Comparison of ENCODE assay signal across 31 cellular contexts in the genomic region with DNA sequence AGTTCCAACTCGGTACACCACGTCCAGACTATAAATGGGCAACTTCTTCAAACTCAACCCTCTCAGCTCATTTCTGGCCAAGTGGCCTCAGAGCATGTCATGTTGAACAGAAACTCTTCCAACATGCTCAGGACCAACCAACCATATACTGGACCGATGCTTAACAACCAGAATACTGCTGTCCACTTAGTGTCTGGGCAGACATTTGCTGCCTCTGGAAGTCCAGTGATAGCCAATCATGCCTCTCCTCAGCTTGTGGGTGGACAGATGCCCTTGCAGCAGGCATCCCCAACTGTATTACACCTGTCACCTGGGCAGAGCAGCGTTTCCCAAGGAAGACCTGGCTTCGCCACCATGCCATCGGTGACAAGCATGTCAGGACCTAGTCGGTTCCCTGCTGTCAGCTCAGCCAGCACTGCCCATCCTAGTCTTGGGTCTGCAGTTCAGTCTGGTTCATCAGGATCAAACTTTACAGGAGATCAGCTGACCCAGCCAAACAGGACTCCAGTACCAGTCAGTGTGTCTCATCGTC.
"Had no signal": no experiment of that assay in that cellular context is flagged by ENCODE, and none has a peak within 500 bp of the region (broad histone marks: within the 10 kb centered on the region; RNA-seq: fewer than 3 reads in every experiment).

No MANE protein-coding gene starts in this region.

- H3K79me2 ChIP-seq: hepatocyte had no signal

- H3K9me3 Mint-ChIP-seq: endodermal cell; memory B cell; mesothelial cell of epicardium; naive B cell; natural killer cell treated with Interleukin-12 subunit alpha and Interleukin-12 subunit beta and Interleukin-15 and Interleukin-18, amount 100 ng/mL, for 72 hours; neural progenitor cell had no signal

- H3K27me3 Mint-ChIP-seq: memory B cell; naive B cell; natural killer cell treated with Interleukin-12 subunit alpha and Interleukin-12 subunit beta and Interleukin-15 and Interleukin-18, amount 100 ng/mL, for 72 hours; progenitor cell of endocrine pancreas had no signal

- H3K4me1 ChIP-seq: foreskin keratinocyte, heart left ventricle, neural progenitor cell, parathyroid adenoma, right lobe of liver, testis, upper lobe of right lung, uterus had no signal

- H3K9ac ChIP-seq: neural progenitor cell, parathyroid adenoma had no signal

- FAIRE-seq: colon, kidney, small intestine had no signal

- H3K27ac Mint-ChIP-seq: endodermal cell; memory B cell; mesothelial cell of epicardium; natural killer cell treated with Interleukin-12 subunit alpha and Interleukin-12 subunit beta and Interleukin-15 and Interleukin-18, amount 100 ng/mL, for 72 hours; neural progenitor cell; progenitor cell of endocrine pancreas had no signal

- H2AFZ ChIP-seq: hepatocyte, neural progenitor cell, parathyroid adenoma had no signal

- ATAC-seq: foreskin keratinocyte; gastroesophageal sphincter; left lobe of liver; mucosa of descending colon; natural killer cell treated with Interleukin-12 subunit alpha and Interleukin-12 subunit beta and Interleukin-15 and Interleukin-18, amount 100 ng/mL, for 72 hours; stimulated activated naive CD8-positive, alpha-beta T cell treated with anti-CD3 and anti-CD28 coated beads, Interleukin-15, Interleukin-2, amounts not matched to agents 100 U/mL and 50 U/mL, for 24 hours; upper lobe of right lung had no signal

- DNase-seq: dorsolateral prefrontal cortex; effector CD4-positive, alpha-beta T cell; endodermal cell; foreskin keratinocyte; heart left ventricle; kidney; mucosa of descending colon; naive B cell; right lobe of liver; small intestine; stimulated activated CD4-positive, alpha-beta T cell treated with anti-CD3 and anti-CD28 coated beads, Interleukin-15, amount 100 ng/mL, for 24 hours; stimulated activated CD4-positive, alpha-beta T cell treated with anti-CD3 and anti-CD28 coated beads, Interleukin-2, amount 100 ng/mL, for 48 hours; stimulated activated CD8-positive, alpha-beta memory T cell treated with anti-CD3 and anti-CD28 coated beads, Interleukin-4, amount 100 ng/mL, for 48 hours; stimulated activated naive CD8-positive, alpha-beta T cell treated with anti-CD3 and anti-CD28 coated beads, Interleukin-15, Interleukin-2, amounts not matched to agents 100 U/mL and 50 U/mL, for 24 hours; substantia nigra; testis; tibial artery; upper lobe of right lung; uterus had no signal

- H3K9me3 ChIP-seq: esophagus muscularis mucosa, gastroesophageal sphincter, heart left ventricle, mucosa of descending colon, right lobe of liver, testis, tibial artery, upper lobe of right lung, uterus had no signal

- H3K4me3 ChIP-seq: dorsolateral prefrontal cortex, esophagus muscularis mucosa, gastroesophageal sphincter, heart left ventricle, hepatocyte, lung, mucosa of descending colon, neural progenitor cell, right lobe of liver, testis, tibial artery, upper lobe of right lung, uterus had no signal

- H3K4me2 ChIP-seq: hepatocyte, neural progenitor cell had no signal

- H3K4me3 Mint-ChIP-seq: endodermal cell; memory B cell; mesothelial cell of epicardium; naive B cell; natural killer cell treated with Interleukin-12 subunit alpha and Interleukin-12 subunit beta and Interleukin-15 and Interleukin-18, amount 100 ng/mL, for 72 hours; neural progenitor cell had no signal

- H3K27me3 ChIP-seq: dorsolateral prefrontal cortex, esophagus muscularis mucosa, foreskin keratinocyte, gastroesophageal sphincter, heart left ventricle, hepatocyte, neural progenitor cell, right lobe of liver, testis, tibial artery, upper lobe of right lung, uterus had no signal

- H3K4me1 Mint-ChIP-seq: endodermal cell, mesothelial cell of epicardium, neural progenitor cell had no signal

- H3K36me3 ChIP-seq: neural progenitor cell, uterus had no signal

- H3K27ac ChIP-seq: dorsolateral prefrontal cortex, esophagus muscularis mucosa, foreskin keratinocyte, gastroesophageal sphincter, heart left ventricle, hepatocyte, neural progenitor cell, parathyroid adenoma, right lobe of liver, testis, tibial artery, upper lobe of right lung, uterus had no signal
